Comparison of ENCODE assay signal across 5 cellular contexts in the genomic region with DNA sequence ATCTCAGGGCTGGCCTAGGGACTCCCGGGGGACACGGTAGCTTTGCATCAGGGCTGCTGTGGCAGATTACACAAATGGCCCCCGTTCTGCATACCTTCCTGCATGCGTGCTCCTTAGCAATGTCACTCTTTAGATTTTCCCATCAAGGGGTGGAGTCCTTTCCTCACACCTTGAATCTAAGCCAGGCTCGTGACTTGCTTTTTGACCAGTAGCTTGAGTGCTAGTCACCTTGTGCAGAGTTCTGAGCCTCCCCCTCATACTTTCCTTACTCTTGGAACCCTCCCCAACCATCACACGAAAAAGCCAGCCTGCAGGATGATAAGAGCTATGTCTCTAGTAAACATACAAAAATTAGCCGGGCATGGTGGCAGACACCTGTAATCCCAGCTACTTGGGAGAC. TPM values are rescaled to one million over a fixed set of nuclear protein-coding genes. Genes with fewer than 3 reads are reported as not detected.
"Had no signal": no experiment of that assay in that cellular context is flagged by ENCODE, and none has a peak within 500 bp of the region (broad histone marks: within the 10 kb centered on the region; RNA-seq: fewer than 3 reads in every experiment).

No MANE protein-coding gene starts in this region.

RNA-seq across cellular contexts. Expression of gene GPR32, which starts 3.2 kb away (rescaled TPM):
- total RNA-seq: HepG2, HT-29, HT1080, IMR-90 had no signal
- polyA plus RNA-seq: HepG2, IgD-negative memory B cell, IMR-90 had no signal

RNA-seq across cellular contexts. Expression of gene ACP4, which starts 16.8 kb away (rescaled TPM):
- total RNA-seq: HepG2, HT-29, HT1080, IMR-90 had no signal
- polyA plus RNA-seq: IgD-negative memory B cell, IMR-90 had no signal

RNA-seq across cellular contexts. Expression of gene KLK1, which starts 50.1 kb away (rescaled TPM):
- total RNA-seq: HepG2, HT1080, IMR-90 had no signal
- polyA plus RNA-seq: HepG2, IMR-90 had no signal

RNA-seq across cellular contexts. Expression of gene CLEC11A, which starts 50.3 kb away (rescaled TPM):
- total RNA-seq: HepG2 had no signal
- polyA plus RNA-seq: HepG2 had no signal

RNA-seq across cellular contexts. Expression of gene SHANK1, which starts 53.9 kb away (rescaled TPM):
- total RNA-seq: HepG2, HT-29 had no signal
- polyA plus RNA-seq: HepG2, IgD-negative memory B cell had no signal
